ENCODE assay signal across 3 cellular contexts in genomic region chr10:86632951-86633350, GRCh38.
TF ChIP-seq lines count a peak whose summit lies in the region.

No MANE protein-coding gene starts in this region.

TF ChIP-seq in A549, 52 proteins besides CTCF, POLR2A, EP300 and RAD21:
- TF ChIP-seq PBX3 (IDR thresholded peaks at IDR 0.05) (no peak), MAFK (IDR thresholded peaks at IDR 0.05; ENCODE audit: partially characterized antibody) (no peak), SREBF2 (IDR thresholded peaks at IDR 0.05) (no peak), PHF8 (IDR thresholded peaks at IDR 0.05; ENCODE audit: borderline replicate concordance, low read depth) (no peak), MAX (IDR thresholded peaks at IDR 0.05) (no peak), TFCP2L1 (CRISPR knock-in tag; IDR thresholded peaks at IDR 0.05) (no peak), RNF2 (IDR thresholded peaks at IDR 0.05; ENCODE audit: borderline replicate concordance, low read depth) (no peak), HOXA7 (CRISPR knock-in tag; IDR thresholded peaks at IDR 0.05) (no peak), ZSCAN20 (CRISPR knock-in tag; IDR thresholded peaks at IDR 0.05) (no peak)

TF ChIP-seq in HEK293, 187 proteins besides CTCF, POLR2A, EP300 and RAD21:
- TF ChIP-seq ZBTB1 (tag by site-specific recombination; IDR thresholded peaks at IDR 0.05) (no peak), ZSCAN30 (tag by site-specific recombination; IDR thresholded peaks at IDR 0.05) (no peak), SCRT2 (tag by site-specific recombination; IDR thresholded peaks at IDR 0.05) (0 out of 2 replicates have a peak, but pooled peaks have one; percentile 22), ZNF114 (tag by site-specific recombination; IDR thresholded peaks at IDR 0.05) (no peak), ZBTB7A (tag by site-specific recombination; IDR thresholded peaks at IDR 0.05; ENCODE audit: low read depth) (no peak)
TF ChIP-seq in HEK293: peak in this region for 1.

TF ChIP-seq in H1, 55 proteins besides CTCF, POLR2A, EP300 and RAD21:
- TF ChIP-seq CTBP2 (IDR thresholded peaks at IDR 0.05; ENCODE audit: borderline replicate concordance, insufficient read depth, insufficient read length, low read length) (no peak), PHF8 (conservative IDR thresholded peaks at IDR 0.05; ENCODE audit: low read depth, low read length) (no peak), CHD2 (IDR thresholded peaks at IDR 0.05; ENCODE audit: low read length) (no peak), CHD1 (IDR thresholded peaks at IDR 0.05; ENCODE audit: low read depth, low read length) (no peak), YY1 (IDR thresholded peaks at IDR 0.05; ENCODE audit: low read depth, low read length) (no peak), SIN3A (conservative IDR thresholded peaks at IDR 0.05 in 1 of 2, IDR thresholded peaks at IDR 0.05 in 1 of 2; ENCODE audit: low read depth in 1 of 2, low read length in 2 of 2) (no peak), ZNF274 (IDR thresholded peaks at IDR 0.05; ENCODE audit: borderline replicate concordance, extremely low read depth, low read length) (no peak), HDAC6 (IDR thresholded peaks at IDR 0.05; ENCODE audit: low read depth, low read length) (no peak), SUZ12 (IDR thresholded peaks at IDR 0.05; ENCODE audit: low read length) (no peak), GTF2F1 (IDR thresholded peaks at IDR 0.05; ENCODE audit: borderline replicate concordance, low read depth, low read length) (no peak), EZH2 (IDR thresholded peaks at IDR 0.05; ENCODE audit: low read depth, low read length, severe bottlenecking) (no peak), EGR1 (IDR thresholded peaks at IDR 0.05; ENCODE audit: borderline replicate concordance, low read depth, low read length) (no peak), KDM4A (IDR thresholded peaks at IDR 0.05; ENCODE audit: low read depth, low read length, severe bottlenecking) (no peak)
- TF ChIP-seq, protein P1, sequence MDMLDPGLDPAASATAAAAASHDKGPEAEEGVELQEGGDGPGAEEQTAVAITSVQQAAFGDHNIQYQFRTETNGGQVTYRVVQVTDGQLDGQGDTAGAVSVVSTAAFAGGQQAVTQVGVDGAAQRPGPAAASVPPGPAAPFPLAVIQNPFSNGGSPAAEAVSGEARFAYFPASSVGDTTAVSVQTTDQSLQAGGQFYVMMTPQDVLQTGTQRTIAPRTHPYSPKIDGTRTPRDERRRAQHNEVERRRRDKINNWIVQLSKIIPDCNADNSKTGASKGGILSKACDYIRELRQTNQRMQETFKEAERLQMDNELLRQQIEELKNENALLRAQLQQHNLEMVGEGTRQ (IDR thresholded peaks at IDR 0.05; ENCODE audit: low read length): no peak
